In the genomic region with DNA sequence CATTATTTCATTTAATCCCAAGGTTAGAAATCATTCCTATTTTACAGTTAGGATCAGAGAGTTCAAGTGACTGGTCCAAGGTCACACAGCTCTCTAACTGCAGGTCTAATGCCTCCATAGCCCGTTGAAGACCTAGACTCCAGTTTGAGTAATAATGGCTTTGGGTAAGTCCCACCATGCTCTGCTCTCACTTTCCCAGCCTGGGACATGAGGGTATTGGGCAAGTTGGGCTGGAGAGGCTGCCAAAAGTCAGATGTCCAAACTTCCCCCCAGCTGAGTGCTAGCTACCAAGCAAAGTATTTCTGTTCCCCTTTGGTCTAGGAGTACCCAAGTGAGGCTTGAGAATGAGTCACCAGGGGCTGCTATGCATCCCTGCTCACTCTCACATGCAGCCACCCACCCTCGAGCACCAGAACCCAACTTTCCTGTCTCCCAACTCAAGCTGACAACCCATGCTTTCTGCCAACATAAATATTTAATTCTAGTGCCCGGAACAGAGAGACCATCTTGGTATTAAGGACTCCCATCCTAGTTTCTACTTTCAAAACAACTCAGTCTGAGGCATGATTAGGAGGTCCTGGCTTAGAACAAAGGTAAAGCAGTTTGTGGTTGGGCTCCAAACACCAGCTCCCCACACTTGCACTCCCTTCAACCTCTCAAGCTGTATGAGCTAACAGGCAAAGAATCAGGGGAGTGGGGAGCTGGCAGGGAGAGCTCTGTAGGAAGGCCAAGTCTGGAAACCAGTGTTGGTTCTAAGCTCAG, we compare ENCODE assay signal across 12 cellular contexts.
A peak's percentile ranks its signal among the peaks of the same experiment; 100 is the strongest.
DNase-seq lines count a peak whose midpoint lies in the region; ATAC-seq and TF ChIP-seq lines count a peak whose summit lies in the region.
"Had no signal": no experiment of that assay in that cellular context is flagged by ENCODE, and none has a peak within 500 bp of the region (broad histone marks: within the 10 kb centered on the region; RNA-seq: fewer than 3 reads in every experiment).

No MANE protein-coding gene starts in this region.

- no peaks in the 10 kb centered on the region for H3K27me3 Mint-ChIP-seq in natural killer cell (ENCODE audit: low read depth in 2 of 2)
- H3K27me3 Mint-ChIP-seq: memory B cell had no signal

- peak overlapping the region; percentile 42 for H3K27ac ChIP-seq in AG04450 (ENCODE audit: low read depth, low read length)
- H3K27ac ChIP-seq in fibroblast of lung (ENCODE audit: insufficient read depth, low read length): no peak overlapping the region
- H3K27ac ChIP-seq in tibial artery: no peak overlapping the region
- H3K27ac ChIP-seq: BLaER1 treated with 17β-estradiol and CSF1 and Interleukin-3, amounts not matched to agents 10 nM and 100 nM; transverse colon had no signal

- H3K79me2 ChIP-seq in fibroblast of lung (ENCODE audit: control insufficient read depth, insufficient read depth, low read length): no peaks in the 10 kb centered on the region

- no peak overlapping the region for H3K9ac ChIP-seq in fibroblast of lung (ENCODE audit: insufficient read depth, low read length)
- H3K9ac ChIP-seq: BLaER1 treated with 17β-estradiol and CSF1 and Interleukin-3, amounts not matched to agents 10 nM and 100 nM had no signal

- no peaks in the 10 kb centered on the region for H3K27me3 ChIP-seq in AG04450 (ENCODE audit: control insufficient read depth, insufficient read depth, low read length)
- no peaks in the 10 kb centered on the region for H3K27me3 ChIP-seq in fibroblast of lung (ENCODE audit: control insufficient read depth, insufficient read depth, low read length)
- no peaks in the 10 kb centered on the region for H3K27me3 ChIP-seq in tibial artery
- H3K27me3 ChIP-seq: BLaER1 treated with 17β-estradiol and CSF1 and Interleukin-3, amounts not matched to agents 10 nM and 100 nM; transverse colon had no signal

- POLR2A ChIA-PET in AG04450 (lab: Yijun Ruan, JAX): interaction anchor here (0.6 kb wide), 1 partner anchor 99 kb away, joined by 5 read pairs; no protein-coding TSS in a partner anchor

- H3K4me3 Mint-ChIP-seq in natural killer cell: no peak overlapping the region
- H3K4me3 Mint-ChIP-seq: memory B cell had no signal

- peaks cover 3 to 6% of the 10 kb centered on the region in 2 donors for H3K9me3 Mint-ChIP-seq in natural killer cell
- H3K9me3 Mint-ChIP-seq: memory B cell had no signal

- peak; percentile 51 for DNase-seq in AG04450 (ENCODE audit: low read depth, low spot score)
- DNase-seq in fibroblast of lung (ENCODE audit: low read depth in 2 of 2): peak; percentile 79 to 94
- DNase-seq in natural killer cell: no peak
- no peak for DNase-seq in left ventricle myocardium superior
- no peak for DNase-seq in tibial artery
- DNase-seq in cardiac septum (ENCODE audit: low spot score): no peak
- DNase-seq: NCI-H1092 treated with DMSO at 0.1 percent for 48 hours, transverse colon had no signal

- H3K4me1 Mint-ChIP-seq in natural killer cell: no peaks in the 10 kb centered on the region
- H3K4me1 Mint-ChIP-seq: memory B cell had no signal

- intact Hi-C loops in natural killer cell (cut with micrococcal nuclease): no loop called here
- intact Hi-C loops in left ventricle myocardium superior (cut with micrococcal nuclease): no loop called here
- intact Hi-C loops in tibial artery (cut with DNase I; ENCODE audit: low total_unique reads): no loop called here
- intact Hi-C loops in cardiac septum (cut with DNase I): no loop called here

- H3K4me2 ChIP-seq in fibroblast of lung (ENCODE audit: extremely low read depth, insufficient read depth, low read length): no peak overlapping the region

- H3K4me1 ChIP-seq in fibroblast of lung (ENCODE audit: control insufficient read depth, extremely low read depth, insufficient read depth, low read length): no peaks in the 10 kb centered on the region
- H3K4me1 ChIP-seq in tibial artery: peaks cover 0 to 8% (median 3%) of the 10 kb centered on the region in 4 donors
- H3K4me1 ChIP-seq: transverse colon had no signal

- H2AFZ ChIP-seq in fibroblast of lung (ENCODE audit: low read length): no peak overlapping the region

- H4K20me1 ChIP-seq in fibroblast of lung (ENCODE audit: control insufficient read depth, extremely low read depth, insufficient read depth, low read length): no peaks in the 10 kb centered on the region
- H4K20me1 ChIP-seq: BLaER1 treated with 17β-estradiol and CSF1 and Interleukin-3, amounts not matched to agents 10 nM and 100 nM had no signal

- no peak overlapping the region for H3K27ac Mint-ChIP-seq in natural killer cell
- H3K27ac Mint-ChIP-seq: memory B cell had no signal

- H3K36me3 ChIP-seq in fibroblast of lung (ENCODE audit: control insufficient read depth, insufficient read depth, low read length) (no peaks in the 10 kb centered on the region), tibial artery (no peaks in the 10 kb centered on the region)
- H3K36me3 ChIP-seq: BLaER1 treated with 17β-estradiol and CSF1 and Interleukin-3, amounts not matched to agents 10 nM and 100 nM; transverse colon had no signal

- no peaks in the 10 kb centered on the region for H3K36me3 Mint-ChIP-seq in natural killer cell
- H3K36me3 Mint-ChIP-seq: memory B cell had no signal

- H3K4me3 ChIP-seq in AG04450 (ENCODE audit: low read depth, low read length): no peak overlapping the region
- no peak overlapping the region for H3K4me3 ChIP-seq in fibroblast of lung (replicated peaks in 1 of 4; ENCODE audit: control extremely low read depth in 1 of 4, insufficient read depth in 1 of 4, low read depth in 3 of 4, low read length in 4 of 4)
- no peak overlapping the region for H3K4me3 ChIP-seq in tibial artery
- H3K4me3 ChIP-seq: BLaER1 treated with 17β-estradiol and CSF1 and Interleukin-3, amounts not matched to agents 10 nM and 100 nM; transverse colon had no signal

- CTCF ChIA-PET in AG04450 (lab: Charles Lee): no interaction called here

- ATAC-seq in GM21381 (IDR thresholded peaks at IDR 0.05; ENCODE audit: unreplicated experiment) (peak; percentile 95), HG03439 (IDR thresholded peaks at IDR 0.05; ENCODE audit: unreplicated experiment) (peak; percentile 58), natural killer cell (no peak), left ventricle myocardium superior (no peak)

- H3K9me3 ChIP-seq in AG04450 (ENCODE audit: control insufficient read depth, insufficient read depth, low read length) (no peaks in the 10 kb centered on the region), fibroblast of lung (ENCODE audit: control insufficient read depth, insufficient read depth, low read depth, low read length) (no peaks in the 10 kb centered on the region), tibial artery (no peaks in the 10 kb centered on the region)
- H3K9me3 ChIP-seq: transverse colon had no signal

- TF ChIP-seq CTCF in AG04450 (IDR thresholded peaks at IDR 0.05; ENCODE audit: low read depth, low read length) (no peak), fibroblast of lung (conservative IDR thresholded peaks at IDR 0.05 in 1 of 2, IDR thresholded peaks at IDR 0.05 in 1 of 2; ENCODE audit: low read depth in 1 of 2, low read length in 2 of 2) (no peak), natural killer cell (IDR thresholded peaks at IDR 0.05) (no peak), tibial artery (IDR thresholded peaks at IDR 0.05) (no peak)

Comparison
In these comparisons a context has a peak if more than half of its experiments do, and no peak if none do; other contexts are left out.
1. DNase-seq: peak in AG04450 (single experiment) and fibroblast of lung (2 of 2); none in natural killer cell (single experiment), left ventricle myocardium superior (single experiment), tibial artery (0 of 2) and cardiac septum (single experiment).
2. ATAC-seq: peak in GM21381 (single experiment) and HG03439 (single experiment); none in natural killer cell (0 of 3) and left ventricle myocardium superior (single experiment).